Comparison of ENCODE assay signal across 8 cellular contexts in genomic region chr2:220499281-220499680, GRCh38.
DNase-seq lines count a peak whose midpoint lies in the region; ATAC-seq and TF ChIP-seq lines count a peak whose summit lies in the region.

No MANE protein-coding gene starts in this region.

- H3K36me3 Mint-ChIP-seq in activated CD4-positive, alpha-beta memory T cell treated with anti-CD3 and anti-CD28 coated beads for 36 hours: no peaks in the 10 kb centered on the region
- no peaks in the 10 kb centered on the region for H3K36me3 Mint-ChIP-seq in activated CD4-positive, alpha-beta memory T cell treated with anti-CD3 and anti-CD28 coated beads, Interleukin-2, amount 10 ng/mL, durations not matched to agents 7 days and 5 days (ENCODE audit: low read depth)
- no peaks in the 10 kb centered on the region for H3K36me3 Mint-ChIP-seq in type B pancreatic cell

- H3K27me3 Mint-ChIP-seq in activated CD4-positive, alpha-beta memory T cell treated with anti-CD3 and anti-CD28 coated beads for 36 hours: no peaks in the 10 kb centered on the region
- no peaks in the 10 kb centered on the region for H3K27me3 Mint-ChIP-seq in activated CD4-positive, alpha-beta memory T cell treated with anti-CD3 and anti-CD28 coated beads, Interleukin-2, amount 10 ng/mL, durations not matched to agents 7 days and 5 days
- no peaks in the 10 kb centered on the region for H3K27me3 Mint-ChIP-seq in type B pancreatic cell

- no peaks in the 10 kb centered on the region for H3K4me1 Mint-ChIP-seq in activated CD4-positive, alpha-beta memory T cell treated with anti-CD3 and anti-CD28 coated beads for 36 hours (ENCODE audit: low read depth)
- no peaks in the 10 kb centered on the region for H3K4me1 Mint-ChIP-seq in activated CD4-positive, alpha-beta memory T cell treated with anti-CD3 and anti-CD28 coated beads, Interleukin-2, amount 10 ng/mL, durations not matched to agents 7 days and 5 days
- peaks cover 12% of the 10 kb centered on the region for H3K4me1 Mint-ChIP-seq in type B pancreatic cell (ENCODE audit: unreplicated experiment)

- H3K27ac ChIP-seq in left ventricle myocardium inferior (replicated peaks): no peak overlapping the region

- intact Hi-C loops in activated CD4-positive, alpha-beta memory T cell treated with anti-CD3 and anti-CD28 coated beads for 36 hours (cut with micrococcal nuclease): no loop called here
- intact Hi-C loops in left ventricle myocardium inferior (cut with micrococcal nuclease): no loop called here

- TF ChIP-seq CTCF in left ventricle myocardium inferior (IDR thresholded peaks at IDR 0.05; ENCODE audit: borderline replicate concordance) (no peak), type B pancreatic cell (conservative IDR thresholded peaks at IDR 0.05) (no peak)

- H3K4me1 ChIP-seq in left ventricle myocardium inferior: no peaks in the 10 kb centered on the region

- H3K27ac Mint-ChIP-seq in activated CD4-positive, alpha-beta memory T cell treated with anti-CD3 and anti-CD28 coated beads for 36 hours: peak overlapping the region; percentile 26
- H3K27ac Mint-ChIP-seq in activated CD4-positive, alpha-beta memory T cell treated with anti-CD3 and anti-CD28 coated beads, Interleukin-2, amount 10 ng/mL, durations not matched to agents 7 days and 5 days: no peak overlapping the region
- H3K27ac Mint-ChIP-seq in type B pancreatic cell: peak overlapping the region; percentile 73

- H3K27me3 ChIP-seq in left ventricle myocardium inferior (ENCODE audit: low read depth): no peaks in the 10 kb centered on the region

- peak; percentile 9 for DNase-seq in activated CD4-positive, alpha-beta memory T cell treated with anti-CD3 and anti-CD28 coated beads for 36 hours
- no peak for DNase-seq in activated CD4-positive, alpha-beta memory T cell treated with anti-CD3 and anti-CD28 coated beads, Interleukin-2, amount 10 ng/mL, durations not matched to agents 7 days and 5 days
- peak; percentile 31 for DNase-seq in left ventricle myocardium inferior
- no peak for DNase-seq in type B pancreatic cell (ENCODE audit: extremely low spot score, unreplicated experiment)

- CTCF ChIA-PET in activated CD4-positive, alpha-beta memory T cell treated with anti-CD3 and anti-CD28 coated beads for 36 hours (lab: Charles Lee): no interaction called here
- CTCF ChIA-PET in activated CD4-positive, alpha-beta memory T cell treated with anti-CD3 and anti-CD28 coated beads, Interleukin-2, amount 10 ng/mL, durations not matched to agents 7 days and 5 days (lab: Charles Lee): no interaction called here

- H3K9me3 Mint-ChIP-seq in activated CD4-positive, alpha-beta memory T cell treated with anti-CD3 and anti-CD28 coated beads for 36 hours: no peaks in the 10 kb centered on the region
- no peaks in the 10 kb centered on the region for H3K9me3 Mint-ChIP-seq in activated CD4-positive, alpha-beta memory T cell treated with anti-CD3 and anti-CD28 coated beads, Interleukin-2, amount 10 ng/mL, durations not matched to agents 7 days and 5 days
- H3K9me3 Mint-ChIP-seq in type B pancreatic cell: peaks cover 11% of the 10 kb centered on the region

- peaks cover 5% of the 10 kb centered on the region for H3K9me3 ChIP-seq in left ventricle myocardium inferior (replicated peaks)

- no peaks in the 10 kb centered on the region for H3K36me3 ChIP-seq in left ventricle myocardium inferior

- H3K4me3 ChIP-seq in left ventricle myocardium inferior: no peak overlapping the region

- POLR2A ChIA-PET in activated CD4-positive, alpha-beta memory T cell treated with anti-CD3 and anti-CD28 coated beads for 36 hours (lab: Charles Lee): no interaction called here
- POLR2A ChIA-PET in activated CD4-positive, alpha-beta memory T cell treated with anti-CD3 and anti-CD28 coated beads, Interleukin-2, amount 10 ng/mL, durations not matched to agents 7 days and 5 days (lab: Charles Lee): no interaction called here

- H3K4me3 Mint-ChIP-seq in activated CD4-positive, alpha-beta memory T cell treated with anti-CD3 and anti-CD28 coated beads for 36 hours: no peak overlapping the region
- no peak overlapping the region for H3K4me3 Mint-ChIP-seq in activated CD4-positive, alpha-beta memory T cell treated with anti-CD3 and anti-CD28 coated beads, Interleukin-2, amount 10 ng/mL, durations not matched to agents 7 days and 5 days
- no peak overlapping the region for H3K4me3 Mint-ChIP-seq in type B pancreatic cell

- ATAC-seq in SK-N-SH treated with all-trans-retinoic acid at 6 μM for 48 hours: peak; percentile 97
- no peak for ATAC-seq in HG02981 (IDR thresholded peaks at IDR 0.05; ENCODE audit: unreplicated experiment)
- ATAC-seq in HG03097 (IDR thresholded peaks at IDR 0.05; ENCODE audit: low FRiP score, unreplicated experiment): no peak
- no peak for ATAC-seq in GM18520 (IDR thresholded peaks at IDR 0.05; ENCODE audit: unreplicated experiment)

TF ChIP-seq in SK-N-SH treated with all-trans-retinoic acid at 6 μM for 48 hours, 23 proteins besides CTCF, POLR2A, EP300 and RAD21:
- TF ChIP-seq CSDC2 (CRISPR knock-in tag; IDR thresholded peaks at IDR 0.05): no peak
- no peak for TF ChIP-seq BACH2 (CRISPR knock-in tag; IDR thresholded peaks at IDR 0.05; ENCODE audit: borderline replicate concordance)
- TF ChIP-seq ZC3H10 (CRISPR knock-in tag; IDR thresholded peaks at IDR 0.05): no peak
- TF ChIP-seq ZNF565 (CRISPR knock-in tag; conservative IDR thresholded peaks at IDR 0.05; ENCODE audit: low read depth): no peak
- no peak for TF ChIP-seq OSR1 (CRISPR knock-in tag; IDR thresholded peaks at IDR 0.05)
- no peak for TF ChIP-seq TOX (CRISPR knock-in tag; IDR thresholded peaks at IDR 0.05; ENCODE audit: borderline replicate concordance)
- TF ChIP-seq, protein P1, sequence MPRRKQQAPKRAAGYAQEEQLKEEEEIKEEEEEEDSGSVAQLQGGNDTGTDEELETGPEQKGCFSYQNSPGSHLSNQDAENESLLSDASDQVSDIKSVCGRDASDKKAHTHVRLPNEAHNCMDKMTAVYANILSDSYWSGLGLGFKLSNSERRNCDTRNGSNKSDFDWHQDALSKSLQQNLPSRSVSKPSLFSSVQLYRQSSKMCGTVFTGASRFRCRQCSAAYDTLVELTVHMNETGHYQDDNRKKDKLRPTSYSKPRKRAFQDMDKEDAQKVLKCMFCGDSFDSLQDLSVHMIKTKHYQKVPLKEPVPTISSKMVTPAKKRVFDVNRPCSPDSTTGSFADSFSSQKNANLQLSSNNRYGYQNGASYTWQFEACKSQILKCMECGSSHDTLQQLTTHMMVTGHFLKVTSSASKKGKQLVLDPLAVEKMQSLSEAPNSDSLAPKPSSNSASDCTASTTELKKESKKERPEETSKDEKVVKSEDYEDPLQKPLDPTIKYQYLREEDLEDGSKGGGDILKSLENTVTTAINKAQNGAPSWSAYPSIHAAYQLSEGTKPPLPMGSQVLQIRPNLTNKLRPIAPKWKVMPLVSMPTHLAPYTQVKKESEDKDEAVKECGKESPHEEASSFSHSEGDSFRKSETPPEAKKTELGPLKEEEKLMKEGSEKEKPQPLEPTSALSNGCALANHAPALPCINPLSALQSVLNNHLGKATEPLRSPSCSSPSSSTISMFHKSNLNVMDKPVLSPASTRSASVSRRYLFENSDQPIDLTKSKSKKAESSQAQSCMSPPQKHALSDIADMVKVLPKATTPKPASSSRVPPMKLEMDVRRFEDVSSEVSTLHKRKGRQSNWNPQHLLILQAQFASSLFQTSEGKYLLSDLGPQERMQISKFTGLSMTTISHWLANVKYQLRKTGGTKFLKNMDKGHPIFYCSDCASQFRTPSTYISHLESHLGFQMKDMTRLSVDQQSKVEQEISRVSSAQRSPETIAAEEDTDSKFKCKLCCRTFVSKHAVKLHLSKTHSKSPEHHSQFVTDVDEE (CRISPR knock-in tag; IDR thresholded peaks at IDR 0.05): no peak

Comparison
In these comparisons a context has a peak if more than half of its experiments do, and no peak if none do; other contexts are left out.
1. DNase-seq: peak in activated CD4-positive, alpha-beta memory T cell treated with anti-CD3 and anti-CD28 coated beads for 36 hours (single experiment) and left ventricle myocardium inferior (single experiment); none in activated CD4-positive, alpha-beta memory T cell treated with anti-CD3 and anti-CD28 coated beads, Interleukin-2, amount 10 ng/mL, durations not matched to agents 7 days and 5 days (single experiment) and type B pancreatic cell (single experiment).